ENCODE assay signal across 8 cellular contexts in genomic region chr9:134443169-134444039, GRCh38.
A peak's percentile ranks its signal among the peaks of the same experiment; 100 is the strongest.
DNase-seq lines count a peak whose midpoint lies in the region; ATAC-seq and TF ChIP-seq lines count a peak whose summit lies in the region.

No MANE protein-coding gene starts in this region.

- peaks cover 31% of the 10 kb centered on the region for H3K27me3 ChIP-seq in neutrophil
- peaks cover 0 to 20% (median 10%) of the 10 kb centered on the region in 3 donors for H3K27me3 ChIP-seq in stomach

- H3K27ac ChIP-seq in neutrophil (peak overlapping the region; percentile 88), stomach (peak overlapping the region in 3 of 5 donors; percentile 34 to 72 (median 51))

- no peak for TF ChIP-seq EP300 in stomach (IDR thresholded peaks at IDR 0.05)

- H3K4me3 ChIP-seq in fibroblast of the aortic adventitia (ENCODE audit: low read depth, low read length) (no peak overlapping the region), neutrophil (ENCODE audit: low read depth in 1 of 2, low read length in 1 of 2) (peak overlapping the region; percentile 38 to 47), stomach (no peak overlapping the region)

- intact Hi-C loops in stomach (cut with DNase I; ENCODE audit: low total_unique reads), result loop anchor here (2.0 kb wide), 1 partner anchor 273 kb away; no protein-coding TSS in a partner anchor

- H3K9me3 ChIP-seq in neutrophil, result peaks cover 6% of the 10 kb centered on the region
- H3K9me3 ChIP-seq in stomach, result peaks cover 0 to 2% (median under 1%) of the 10 kb centered on the region in 4 donors

- peak; percentile 97 for TF ChIP-seq CTCF in fibroblast of the aortic adventitia (IDR thresholded peaks at IDR 0.05; ENCODE audit: insufficient read depth, low read length)
- peak; percentile 96 for TF ChIP-seq CTCF in neutrophil (IDR thresholded peaks at IDR 0.05)
- peak in 6 of 7 experiments; percentile 92 to 99 (median 98) for TF ChIP-seq CTCF in stomach (IDR thresholded peaks at IDR 0.05)

- no peak for TF ChIP-seq POLR2A in stomach (IDR thresholded peaks at IDR 0.05)

- peaks cover 26 to 41% of the 10 kb centered on the region in 2 experiments for H3K4me1 ChIP-seq in neutrophil (ENCODE audit: control insufficient read depth in 1 of 2, insufficient read depth in 1 of 2, low read depth in 1 of 2, low read length in 1 of 2)
- peaks cover 24 to 38% (median 31%) of the 10 kb centered on the region in 4 donors for H3K4me1 ChIP-seq in stomach

- H3K36me3 ChIP-seq in neutrophil (peaks cover 17% of the 10 kb centered on the region), stomach (peaks cover 0 to 7% (median 2%) of the 10 kb centered on the region in 4 donors)

- ATAC-seq in GM21447 (IDR thresholded peaks at IDR 0.05; ENCODE audit: unreplicated experiment), result peak; percentile 74

- DNase-seq in COLO668 (lab: John Stamatoyannopoulos, UW; ENCODE audit: unreplicated experiment) (peak; percentile 70), LHCN-M2 (ENCODE audit: low read depth) (peak; percentile 86), SHP77 treated with DMSO at 0.1 percent for 48 hours (lab: John Stamatoyannopoulos, UW) (peak; percentile 67), fibroblast of the aortic adventitia (ENCODE audit: low read depth) (peak; percentile 91), stomach (peak; percentile 93)
- DNase-seq in activated T-helper 9 cell treated with anti-CD3 and anti-CD28 coated beads, Interleukin-2, amount 50 U/mL, for 16 hours (ENCODE audit: low read depth), result peak; percentile 79

- WGBS in stomach, 5 donors, result 0 to 16% (median 13%) methylated on average over 5 to 27 of the region's 27 CpGs

Comparison
In these comparisons a context has a peak if more than half of its experiments do, and no peak if none do; other contexts are left out.
1. H3K4me3 ChIP-seq: peak in neutrophil (2 of 2); none in fibroblast of the aortic adventitia (single experiment) and stomach (0 of 4).
2. Peak in every context shown above with its lines, with median percentiles within 50 percentile points of each other: DNase-seq and CTCF ChIP-seq.